ENCODE assay signal across 1 cellular context in the genomic region with DNA sequence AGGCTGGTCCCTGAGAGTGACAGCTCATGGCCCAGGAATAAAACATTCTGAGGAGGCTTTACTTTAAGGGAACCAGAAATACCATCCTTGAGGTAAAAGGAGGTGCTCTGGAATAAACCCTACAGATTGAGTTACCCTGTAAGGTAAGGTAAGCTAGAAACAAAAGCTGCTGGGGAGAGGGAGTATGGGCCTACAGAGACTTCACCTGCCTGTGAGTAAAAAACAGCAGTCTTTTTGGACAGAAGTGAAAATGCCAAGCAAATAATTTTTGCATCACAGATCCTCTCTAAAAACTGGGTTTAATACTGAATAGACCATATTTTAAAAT.
TF ChIP-seq lines count a peak whose summit lies in the region.

No MANE protein-coding gene starts in this region.

TF ChIP-seq in WTC11, 78 proteins besides CTCF, POLR2A, EP300 and RAD21 (continued from another document):
- TF ChIP-seq, protein P1, sequence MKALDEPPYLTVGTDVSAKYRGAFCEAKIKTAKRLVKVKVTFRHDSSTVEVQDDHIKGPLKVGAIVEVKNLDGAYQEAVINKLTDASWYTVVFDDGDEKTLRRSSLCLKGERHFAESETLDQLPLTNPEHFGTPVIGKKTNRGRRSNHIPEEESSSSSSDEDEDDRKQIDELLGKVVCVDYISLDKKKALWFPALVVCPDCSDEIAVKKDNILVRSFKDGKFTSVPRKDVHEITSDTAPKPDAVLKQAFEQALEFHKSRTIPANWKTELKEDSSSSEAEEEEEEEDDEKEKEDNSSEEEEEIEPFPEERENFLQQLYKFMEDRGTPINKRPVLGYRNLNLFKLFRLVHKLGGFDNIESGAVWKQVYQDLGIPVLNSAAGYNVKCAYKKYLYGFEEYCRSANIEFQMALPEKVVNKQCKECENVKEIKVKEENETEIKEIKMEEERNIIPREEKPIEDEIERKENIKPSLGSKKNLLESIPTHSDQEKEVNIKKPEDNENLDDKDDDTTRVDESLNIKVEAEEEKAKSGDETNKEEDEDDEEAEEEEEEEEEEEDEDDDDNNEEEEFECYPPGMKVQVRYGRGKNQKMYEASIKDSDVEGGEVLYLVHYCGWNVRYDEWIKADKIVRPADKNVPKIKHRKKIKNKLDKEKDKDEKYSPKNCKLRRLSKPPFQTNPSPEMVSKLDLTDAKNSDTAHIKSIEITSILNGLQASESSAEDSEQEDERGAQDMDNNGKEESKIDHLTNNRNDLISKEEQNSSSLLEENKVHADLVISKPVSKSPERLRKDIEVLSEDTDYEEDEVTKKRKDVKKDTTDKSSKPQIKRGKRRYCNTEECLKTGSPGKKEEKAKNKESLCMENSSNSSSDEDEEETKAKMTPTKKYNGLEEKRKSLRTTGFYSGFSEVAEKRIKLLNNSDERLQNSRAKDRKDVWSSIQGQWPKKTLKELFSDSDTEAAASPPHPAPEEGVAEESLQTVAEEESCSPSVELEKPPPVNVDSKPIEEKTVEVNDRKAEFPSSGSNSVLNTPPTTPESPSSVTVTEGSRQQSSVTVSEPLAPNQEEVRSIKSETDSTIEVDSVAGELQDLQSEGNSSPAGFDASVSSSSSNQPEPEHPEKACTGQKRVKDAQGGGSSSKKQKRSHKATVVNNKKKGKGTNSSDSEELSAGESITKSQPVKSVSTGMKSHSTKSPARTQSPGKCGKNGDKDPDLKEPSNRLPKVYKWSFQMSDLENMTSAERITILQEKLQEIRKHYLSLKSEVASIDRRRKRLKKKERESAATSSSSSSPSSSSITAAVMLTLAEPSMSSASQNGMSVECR (CRISPR knock-in tag; IDR thresholded peaks at IDR 0.05; ENCODE audit: borderline replicate concordance) = no peak
